1 cellular context compared by ENCODE assay signal in the genomic region with DNA sequence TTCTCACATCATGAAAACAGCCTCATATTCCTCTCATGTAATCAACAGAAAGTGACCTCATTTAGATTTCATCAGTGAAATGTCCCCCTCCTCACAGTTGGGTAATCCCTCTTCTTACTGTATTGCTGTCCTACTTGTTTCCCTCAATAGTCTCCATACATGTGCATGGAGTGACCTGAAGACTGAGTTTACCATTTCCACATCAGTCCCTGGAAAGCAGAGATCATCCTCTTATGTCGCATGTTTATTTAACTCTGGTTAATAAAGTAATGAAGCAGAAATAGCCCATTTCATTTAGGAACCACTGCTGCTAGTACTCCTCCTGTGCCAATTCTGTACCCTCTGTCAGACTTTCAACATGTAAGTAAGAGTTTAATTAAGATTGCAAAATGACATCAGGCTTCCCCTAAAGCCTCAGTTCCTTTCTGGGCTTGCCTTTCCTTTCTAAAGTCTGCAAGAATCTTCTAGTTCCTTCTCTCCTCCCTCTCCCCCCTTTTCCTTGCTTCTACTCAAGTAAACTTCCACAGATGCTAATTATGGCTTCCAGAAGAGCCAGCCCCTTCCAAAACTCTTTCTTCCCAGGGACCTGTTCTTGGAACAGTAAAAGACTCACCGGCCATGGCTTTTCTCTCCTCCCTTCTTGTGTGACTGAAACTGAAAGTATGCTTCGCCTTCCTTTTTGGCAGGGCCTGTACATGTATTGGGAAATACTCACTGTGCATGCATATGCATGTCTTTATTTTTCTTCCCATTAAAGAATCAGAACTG.
TF ChIP-seq lines count a peak whose summit lies in the region.

A gene (minus strand): TSS at position 651 of the 768 bp plus-strand sequence. CDS start 31 bp downstream, at position 620.

TF ChIP-seq in GM12878, 131 proteins besides CTCF, POLR2A, EP300 and RAD21 (continued from another document):
- TF ChIP-seq POU2F2 (IDR thresholded peaks at IDR 0.05; ENCODE audit: borderline replicate concordance, low read depth, low read length) (peak; percentile 94; the same call in 2 of the 3 replicates), IKZF2 (IDR thresholded peaks at IDR 0.05) (peak; percentile 42 to 53; a peak in 3 of 4 replicates)
- TF ChIP-seq, protein P1, sequence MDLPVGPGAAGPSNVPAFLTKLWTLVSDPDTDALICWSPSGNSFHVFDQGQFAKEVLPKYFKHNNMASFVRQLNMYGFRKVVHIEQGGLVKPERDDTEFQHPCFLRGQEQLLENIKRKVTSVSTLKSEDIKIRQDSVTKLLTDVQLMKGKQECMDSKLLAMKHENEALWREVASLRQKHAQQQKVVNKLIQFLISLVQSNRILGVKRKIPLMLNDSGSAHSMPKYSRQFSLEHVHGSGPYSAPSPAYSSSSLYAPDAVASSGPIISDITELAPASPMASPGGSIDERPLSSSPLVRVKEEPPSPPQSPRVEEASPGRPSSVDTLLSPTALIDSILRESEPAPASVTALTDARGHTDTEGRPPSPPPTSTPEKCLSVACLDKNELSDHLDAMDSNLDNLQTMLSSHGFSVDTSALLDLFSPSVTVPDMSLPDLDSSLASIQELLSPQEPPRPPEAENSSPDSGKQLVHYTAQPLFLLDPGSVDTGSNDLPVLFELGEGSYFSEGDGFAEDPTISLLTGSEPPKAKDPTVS (IDR thresholded peaks at IDR 0.05; ENCODE audit: low read depth, low read length), result peak; percentile 78; the same call in 1 of the 2 replicates
